In the genomic region with DNA sequence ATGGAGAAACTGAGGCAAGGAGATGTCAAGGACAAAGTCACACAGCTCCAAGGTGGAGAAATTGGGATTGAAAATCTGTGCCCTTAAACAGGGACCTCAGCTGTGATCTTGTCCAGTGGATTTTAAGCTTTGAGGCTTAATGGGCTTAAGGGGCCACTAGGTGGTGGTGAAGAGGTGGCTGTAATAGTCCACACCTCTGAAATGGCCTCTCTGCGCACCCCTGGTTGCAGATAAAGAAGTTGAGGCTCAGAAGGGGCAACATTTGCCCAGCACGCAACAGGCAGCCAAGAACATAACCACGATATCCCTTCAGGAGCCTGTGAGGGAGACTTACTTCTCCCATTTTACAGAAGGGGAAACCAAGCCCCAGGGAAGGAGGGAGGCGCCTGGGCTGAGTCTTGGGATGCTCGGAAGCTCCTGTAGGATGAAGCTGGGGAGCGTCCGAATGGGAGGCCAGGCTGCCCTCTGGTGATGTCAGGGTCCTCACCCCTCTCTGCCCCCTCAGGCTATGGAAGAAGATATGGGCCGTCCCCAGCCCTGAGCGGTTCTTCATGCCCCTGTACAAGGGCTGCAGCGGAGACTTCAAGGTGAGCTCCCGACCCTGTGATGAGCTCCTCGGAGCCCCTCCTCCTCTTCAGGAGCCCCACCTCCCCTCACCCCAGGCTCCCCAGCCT, we compare ENCODE assay signal across 13 cellular contexts. TPM values are rescaled to one million over a fixed set of nuclear protein-coding genes. Genes with fewer than 3 reads are reported as not detected.
DNase-seq lines count a peak whose midpoint lies in the region; ATAC-seq and TF ChIP-seq lines count a peak whose summit lies in the region.
"Had no signal": no experiment of that assay in that cellular context is flagged by ENCODE, and none has a peak within 500 bp of the region (broad histone marks: within the 10 kb centered on the region; RNA-seq: fewer than 3 reads in every experiment).

No MANE protein-coding gene starts in this region.

- POLR2A ChIA-PET in activated naive CD8-positive, alpha-beta T cell treated with anti-CD3 and anti-CD28 coated beads, Interleukin-2, amount 10 ng/mL, durations not matched to agents 7 days and 5 days (lab: Charles Lee) = interaction anchor here (1.6 kb wide), 1 partner anchor 42 kb away, joined by 25 read pairs; the partner anchor contains the start of gene IL21R
- POLR2A ChIA-PET in naive thymus-derived CD8-positive, alpha-beta T cell (lab: Charles Lee) = interaction anchor here (0.6 to 12.8 kb wide), 7 partner anchors 8 to 215 kb away, joined by 3 to 167 read pairs (median 6); partner anchors contain the start of gene IL21R

- H3F3A ChIP-seq in GM23338 (replicated peaks; ENCODE audit: low read depth) = no peaks in the 10 kb centered on the region

- DNase-seq in activated CD4-positive, alpha-beta T cell treated with anti-CD3 and anti-CD28 coated beads, Interleukin-2, amount 10 ng/mL, durations not matched to agents 24 days and 14 days = no peak
- DNase-seq in activated CD4-positive, alpha-beta T cell treated with anti-CD3 and anti-CD28 coated beads, Interleukin-2, amount 50 U/mL, for 1 hour = no peak
- DNase-seq in GM23338 (ENCODE audit: low spot score) (no peak), activated gamma-delta T cell (lab: John Stamatoyannopoulos, UW) (no peak), NCI-H1436 (lab: John Stamatoyannopoulos, UW) (no peak), hypothalamus (lab: John Stamatoyannopoulos, UW) (no peak)
- peak; percentile 31 for DNase-seq in activated naive CD8-positive, alpha-beta T cell treated with anti-CD3 and anti-CD28 coated beads, Interleukin-2, amount 10 ng/mL, durations not matched to agents 7 days and 5 days
- no peak for DNase-seq in naive thymus-derived CD8-positive, alpha-beta T cell
- DNase-seq: amniotic stem cell, Calu3, dermis blood vessel endothelial cell, NCI-H1105 had no signal

- H3K4me1 Mint-ChIP-seq in activated CD4-positive, alpha-beta T cell treated with anti-CD3 and anti-CD28 coated beads, Interleukin-2, amount 10 ng/mL, durations not matched to agents 24 days and 14 days = peaks cover 38% of the 10 kb centered on the region
- no peaks in the 10 kb centered on the region; the same call in 2 of the 3 replicates for H3K4me1 Mint-ChIP-seq in GM23338
- H3K4me1 Mint-ChIP-seq in activated naive CD8-positive, alpha-beta T cell treated with anti-CD3 and anti-CD28 coated beads, Interleukin-2, amount 10 ng/mL, durations not matched to agents 7 days and 5 days = peaks cover 38% of the 10 kb centered on the region
- peaks cover 36 to 67% (median 57%) of the 10 kb centered on the region in 4 donors for H3K4me1 Mint-ChIP-seq in naive thymus-derived CD8-positive, alpha-beta T cell

- H3K36me3 ChIP-seq in GM23338 (ENCODE audit: insufficient read depth) = no peaks in the 10 kb centered on the region
- H3K36me3 ChIP-seq: neutrophil had no signal

- H3K79me2 ChIP-seq in GM23338 (replicated peaks; ENCODE audit: insufficient read depth) = no peaks in the 10 kb centered on the region

- TF ChIP-seq CTCF in GM23338 (conservative IDR thresholded peaks at IDR 0.05; ENCODE audit: low read depth in 2 of 2) = peak; percentile 25 to 34; a peak in 3 of 4 replicates

- no peaks in the 10 kb centered on the region for H3K9me2 ChIP-seq in GM23338 (ENCODE audit: insufficient read depth)

- H3K4me3 ChIP-seq in GM23338 = no peak overlapping the region

- H3K9me3 Mint-ChIP-seq in activated CD4-positive, alpha-beta T cell treated with anti-CD3 and anti-CD28 coated beads, Interleukin-2, amount 10 ng/mL, durations not matched to agents 24 days and 14 days = peaks cover 8% of the 10 kb centered on the region
- peaks cover 42% of the 10 kb centered on the region for H3K9me3 Mint-ChIP-seq in GM23338
- peaks cover 9% of the 10 kb centered on the region for H3K9me3 Mint-ChIP-seq in activated naive CD8-positive, alpha-beta T cell treated with anti-CD3 and anti-CD28 coated beads, Interleukin-2, amount 10 ng/mL, durations not matched to agents 7 days and 5 days
- peaks cover 0 to 2% (median 0%) of the 10 kb centered on the region in 9 donors for H3K9me3 Mint-ChIP-seq in naive thymus-derived CD8-positive, alpha-beta T cell

- H2AFZ ChIP-seq in GM23338 = no peak overlapping the region

- intact Hi-C loops in activated CD4-positive, alpha-beta T cell treated with anti-CD3 and anti-CD28 coated beads, Interleukin-2, amount 10 ng/mL, durations not matched to agents 24 days and 14 days (cut with micrococcal nuclease) = loop anchor here (2.0 kb wide), 2 partner anchors 19 to 79 kb away; no protein-coding TSS in a partner anchor

- H3K4me3 Mint-ChIP-seq in activated CD4-positive, alpha-beta T cell treated with anti-CD3 and anti-CD28 coated beads, Interleukin-2, amount 10 ng/mL, durations not matched to agents 24 days and 14 days = no peak overlapping the region
- no peak overlapping the region for H3K4me3 Mint-ChIP-seq in GM23338
- no peak overlapping the region for H3K4me3 Mint-ChIP-seq in activated naive CD8-positive, alpha-beta T cell treated with anti-CD3 and anti-CD28 coated beads, Interleukin-2, amount 10 ng/mL, durations not matched to agents 7 days and 5 days
- H3K4me3 Mint-ChIP-seq in naive thymus-derived CD8-positive, alpha-beta T cell = peak overlapping the region in 7 of 10 donors; percentile 67 to 88 (median 82)

- H3K27ac ChIP-seq in GM23338 (ENCODE audit: low read depth) = no peak overlapping the region
- H3K27ac ChIP-seq: neutrophil had no signal

- peak overlapping the region; percentile 66 for H3K27ac Mint-ChIP-seq in activated CD4-positive, alpha-beta T cell treated with anti-CD3 and anti-CD28 coated beads, Interleukin-2, amount 10 ng/mL, durations not matched to agents 24 days and 14 days
- no peak overlapping the region for H3K27ac Mint-ChIP-seq in GM23338
- peak overlapping the region; percentile 93 for H3K27ac Mint-ChIP-seq in activated naive CD8-positive, alpha-beta T cell treated with anti-CD3 and anti-CD28 coated beads, Interleukin-2, amount 10 ng/mL, durations not matched to agents 7 days and 5 days
- peak overlapping the region; percentile 29 to 99 (median 98) for H3K27ac Mint-ChIP-seq in naive thymus-derived CD8-positive, alpha-beta T cell

- no peak for ATAC-seq in GM23338
- ATAC-seq in activated naive CD8-positive, alpha-beta T cell treated with anti-CD3 and anti-CD28 coated beads, Interleukin-2, amount 10 ng/mL, durations not matched to agents 7 days and 5 days (ENCODE audit: low read depth) = no peak
- ATAC-seq in naive thymus-derived CD8-positive, alpha-beta T cell = no peak

- H3K27me3 ChIP-seq in GM23338 (ENCODE audit: insufficient read depth) = no peaks in the 10 kb centered on the region

- no peaks in the 10 kb centered on the region for H3K4me1 ChIP-seq in GM23338 (ENCODE audit: insufficient read depth)

- H3K27me3 Mint-ChIP-seq in activated CD4-positive, alpha-beta T cell treated with anti-CD3 and anti-CD28 coated beads, Interleukin-2, amount 10 ng/mL, durations not matched to agents 24 days and 14 days = no peaks in the 10 kb centered on the region
- H3K27me3 Mint-ChIP-seq in GM23338 (ENCODE audit: insufficient read depth, low read depth, poor library complexity) = peaks cover 9% of the 10 kb centered on the region
- H3K27me3 Mint-ChIP-seq in activated naive CD8-positive, alpha-beta T cell treated with anti-CD3 and anti-CD28 coated beads, Interleukin-2, amount 10 ng/mL, durations not matched to agents 7 days and 5 days = no peaks in the 10 kb centered on the region
- H3K27me3 Mint-ChIP-seq in naive thymus-derived CD8-positive, alpha-beta T cell = no peaks in the 10 kb centered on the region

- no peaks in the 10 kb centered on the region for H4K20me1 ChIP-seq in GM23338 (replicated peaks; ENCODE audit: insufficient read depth)

- H3K4me2 ChIP-seq in GM23338 = no peak overlapping the region

- H3K36me3 Mint-ChIP-seq in activated CD4-positive, alpha-beta T cell treated with anti-CD3 and anti-CD28 coated beads, Interleukin-2, amount 10 ng/mL, durations not matched to agents 24 days and 14 days (ENCODE audit: low read depth) = peaks cover 95% of the 10 kb centered on the region
- H3K36me3 Mint-ChIP-seq in GM23338 (ENCODE audit: low read depth) = peaks cover 14% of the 10 kb centered on the region
- peaks cover 65% of the 10 kb centered on the region for H3K36me3 Mint-ChIP-seq in activated naive CD8-positive, alpha-beta T cell treated with anti-CD3 and anti-CD28 coated beads, Interleukin-2, amount 10 ng/mL, durations not matched to agents 7 days and 5 days
- H3K36me3 Mint-ChIP-seq in naive thymus-derived CD8-positive, alpha-beta T cell = peaks cover 5 to 74% (median 58%) of the 10 kb centered on the region in 3 donors

TF ChIP-seq in GM23338, 12 proteins besides CTCF, POLR2A, EP300 and RAD21 (continues in another document):
- no peak for TF ChIP-seq STAT1 (IDR thresholded peaks at IDR 0.05; ENCODE audit: unreplicated experiment)
- no peak for TF ChIP-seq EZH2 (IDR thresholded peaks at IDR 0.05; ENCODE audit: low read depth, unreplicated experiment)
- TF ChIP-seq ZNF331 (CRISPR knock-in tag; IDR thresholded peaks at IDR 0.05; ENCODE audit: low read depth) = no peak
- TF ChIP-seq ZNF114 (CRISPR knock-in tag; IDR thresholded peaks at IDR 0.05) = no peak

RNA-seq across cellular contexts. Expression of gene IL21R, which starts 43.7 kb away (rescaled TPM):
- 94.9 and 100 TPM in 2 replicates for total RNA-seq in activated CD4-positive, alpha-beta T cell treated with anti-CD3 and anti-CD28 coated beads, Interleukin-2, amount 10 ng/mL, durations not matched to agents 24 days and 14 days
- 2.6 TPM in 2 replicates for total RNA-seq in GM23338 (2014; rRNA removed; shearing (Covaris generic))
- polyA plus RNA-seq in GM23338 (2016; fragmentation: Nextera tagmentation; extraction: Ambion mirVana) = 0.42 and 0.83 TPM in 2 replicates
- total RNA-seq in activated naive CD8-positive, alpha-beta T cell treated with anti-CD3 and anti-CD28 coated beads, Interleukin-2, amount 10 ng/mL, durations not matched to agents 7 days and 5 days = 10 to 100 TPM; 27.2 to 27.5 TPM
- 10 to 100 TPM; 29.3 to 29.4 TPM for total RNA-seq in naive thymus-derived CD8-positive, alpha-beta T cell
- polyA plus RNA-seq in naive thymus-derived CD8-positive, alpha-beta T cell = 10 to 100 TPM; 26.5 to 47.1 (median 33.9) TPM
- total RNA-seq: Calu3 had no signal

Comparison
In these comparisons a context has a peak if more than half of its experiments do, and no peak if none do; other contexts are left out.
1. H3K4me3 Mint-ChIP-seq: peak in naive thymus-derived CD8-positive, alpha-beta T cell (7 of 10); none in activated CD4-positive, alpha-beta T cell treated with anti-CD3 and anti-CD28 coated beads, Interleukin-2, amount 10 ng/mL, durations not matched to agents 24 days and 14 days (single experiment), GM23338 (single experiment) and activated naive CD8-positive, alpha-beta T cell treated with anti-CD3 and anti-CD28 coated beads, Interleukin-2, amount 10 ng/mL, durations not matched to agents 7 days and 5 days (single experiment).